In the genomic region with DNA sequence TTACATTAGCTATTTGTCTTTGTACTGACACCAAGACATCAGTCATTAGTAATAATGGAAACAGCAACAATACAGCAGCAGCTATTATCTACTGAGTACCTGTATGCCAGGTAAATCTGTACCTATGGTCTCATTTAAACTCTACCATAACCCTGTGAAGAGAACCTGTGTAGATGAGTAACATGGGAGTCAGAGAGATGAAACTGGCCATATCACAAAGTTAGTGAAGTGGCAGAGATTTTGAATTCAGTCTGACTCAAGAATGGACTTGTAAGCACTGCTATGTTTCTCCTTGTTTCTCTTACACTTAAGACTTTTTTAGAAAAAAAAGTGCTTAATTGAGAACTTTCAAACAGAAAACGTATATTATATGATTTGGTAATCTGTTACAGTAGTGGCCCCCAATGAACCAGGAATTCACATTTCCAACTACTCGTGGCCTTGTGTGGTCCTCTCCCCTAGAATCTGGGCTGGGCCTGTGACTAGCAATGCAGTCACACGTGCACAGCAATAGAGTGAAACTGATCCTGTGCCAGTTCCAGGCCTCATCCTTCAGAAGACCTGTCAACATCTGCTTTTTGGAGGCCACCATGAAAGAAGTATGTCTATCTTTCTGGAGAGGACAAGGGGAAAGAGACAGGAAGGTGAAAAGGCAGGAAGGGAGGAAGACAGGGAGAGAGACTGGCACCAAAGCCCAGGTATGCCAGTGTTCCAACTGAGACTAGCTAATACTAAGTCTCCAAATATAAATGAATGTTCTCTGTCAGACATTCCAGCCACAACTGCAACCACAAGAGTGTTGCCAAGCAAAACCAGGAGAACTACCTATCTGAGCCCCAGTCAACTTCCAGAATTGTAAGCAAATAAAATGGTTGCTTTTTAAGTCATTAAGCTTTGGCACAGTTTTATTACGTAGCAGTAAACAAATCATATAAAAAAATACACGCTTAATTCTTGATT, we compare ENCODE assay signal across 8 cellular contexts. TPM values are rescaled to one million over a fixed set of nuclear protein-coding genes. Genes with fewer than 3 reads are reported as not detected.
DNase-seq lines count a peak whose midpoint lies in the region; ATAC-seq and TF ChIP-seq lines count a peak whose summit lies in the region.

No MANE protein-coding gene starts in this region.

- H3K27me3 Mint-ChIP-seq in CD4-positive, alpha-beta T cell: no peaks in the 10 kb centered on the region

- H3K23ac ChIP-seq in mesenchymal stem cell (ENCODE audit: low read length in 2 of 2): no peak overlapping the region

- H2AK5ac ChIP-seq in mesenchymal stem cell (ENCODE audit: low read length, severe bottlenecking): no peak overlapping the region

- in situ Hi-C loops in ACHN (cut with HindIII; ENCODE audit: low pct_ligation_motif_present, low pct_unique_long_range_greater_than_20kb, low sequenced_read_pairs): no loop called here

- H3K9me3 ChIP-seq in CD4-positive, alpha-beta T cell (ENCODE audit: control insufficient read depth, low read length): no peaks in the 10 kb centered on the region
- H3K9me3 ChIP-seq in adipocyte (ENCODE audit: control insufficient read depth, low read length) (no peaks in the 10 kb centered on the region), mesenchymal stem cell (ENCODE audit: control insufficient read depth, low read length) (no peaks in the 10 kb centered on the region)

- intact Hi-C loops in CD4-positive, alpha-beta T cell (cut with DNase I, micrococcal nuclease): no loop called here

- H2BK12ac ChIP-seq in mesenchymal stem cell (ENCODE audit: low read length in 2 of 2): no peak overlapping the region

- POLR2A ChIA-PET in CD4-positive, alpha-beta T cell (lab: Charles Lee): interaction anchor here (2.2 to 7.9 kb wide), 2 partner anchors 9 to 12 kb away, joined by 8 to 289 read pairs; partner anchors contain the start of gene CRLF3
- POLR2A ChIA-PET in GM10248 (lab: Yijun Ruan, JAX): no interaction called here

- no peak overlapping the region for H3K4ac ChIP-seq in mesenchymal stem cell (ENCODE audit: low read depth in 1 of 2, low read length in 2 of 2)

- H2AFZ ChIP-seq in mesenchymal stem cell (ENCODE audit: low read depth, low read length): no peak overlapping the region

- H3K4me1 Mint-ChIP-seq in CD4-positive, alpha-beta T cell (ENCODE audit: low read depth): peaks cover 61% of the 10 kb centered on the region

- CTCF ChIA-PET in CD4-positive, alpha-beta T cell (lab: Charles Lee): interaction anchor here (0.7 to 11.7 kb wide), 2 partner anchors 11 to 20 kb away, joined by 3 to 160 read pairs; partner anchors contain the start of genes ATAD5 and CRLF3
- CTCF ChIA-PET in GM10248 (lab: Yijun Ruan, JAX): interaction anchor here (2.8 to 3.8 kb wide), 2 partner anchors 12 kb away, joined by 16 to 38 read pairs; partner anchors contain the start of gene CRLF3

- no peak overlapping the region for H3K4me2 ChIP-seq in mesenchymal stem cell (ENCODE audit: low read length, poor library complexity, severe bottlenecking)

- H3K9me3 Mint-ChIP-seq in CD4-positive, alpha-beta T cell: no peaks in the 10 kb centered on the region

- H3K14ac ChIP-seq in mesenchymal stem cell (ENCODE audit: low read length in 2 of 2): no peak overlapping the region

- H3K36me3 Mint-ChIP-seq in CD4-positive, alpha-beta T cell (ENCODE audit: low read depth): peaks cover 53% of the 10 kb centered on the region

- H3K9ac ChIP-seq in adipocyte (ENCODE audit: low read length) (no peak overlapping the region), mesenchymal stem cell (ENCODE audit: low read length) (peak overlapping the region; percentile 26)

- H3K4me3 ChIP-seq in adipocyte (ENCODE audit: low read length) (no peak overlapping the region), mesenchymal stem cell (ENCODE audit: insufficient read depth in 1 of 2, low read depth in 1 of 2, low read length in 2 of 2) (no peak overlapping the region)

- H3K27me3 ChIP-seq in CD4-positive, alpha-beta T cell (ENCODE audit: control insufficient read depth, insufficient read depth, low read length): no peaks in the 10 kb centered on the region
- H3K27me3 ChIP-seq in adipocyte (replicated peaks; ENCODE audit: control insufficient read depth, insufficient read depth, low read length) (no peaks in the 10 kb centered on the region), mesenchymal stem cell (ENCODE audit: control insufficient read depth in 1 of 2, insufficient read depth in 1 of 2, low read length in 2 of 2) (no peaks in the 10 kb centered on the region)

- WGBS in mesenchymal stem cell: 98% methylated on average over 4 of the region's 5 CpGs

- peak overlapping the region; percentile 73 for H3K4me3 Mint-ChIP-seq in CD4-positive, alpha-beta T cell

- no peak for ATAC-seq in CD4-positive, alpha-beta T cell (ENCODE audit: poor library complexity)
- no peak for ATAC-seq in GM21526 (IDR thresholded peaks at IDR 0.05; ENCODE audit: low FRiP score, unreplicated experiment)

- no peak overlapping the region for H4K8ac ChIP-seq in mesenchymal stem cell (ENCODE audit: low read length)

- H2BK15ac ChIP-seq in mesenchymal stem cell (ENCODE audit: low read depth, poor library complexity, severe bottlenecking): no peak overlapping the region

- DNase-seq in CD4-positive, alpha-beta T cell: no peak
- peak; percentile 26 for DNase-seq in LHCN-M2 (ENCODE audit: low read depth)
- DNase-seq in adipocyte (ENCODE audit: low read depth): peak; percentile 9
- no peak for DNase-seq in mesenchymal stem cell
- DNase-seq in ACHN: no peak
- no peak for DNase-seq in NCI-H2227 (lab: John Stamatoyannopoulos, UW; ENCODE audit: unreplicated experiment)
- no peak for DNase-seq in GM10248 (ENCODE audit: extremely low spot score)

- H3K36me3 ChIP-seq in adipocyte (ENCODE audit: control insufficient read depth, insufficient read depth, low read length, severe bottlenecking) (peaks cover 8% of the 10 kb centered on the region), mesenchymal stem cell (ENCODE audit: control insufficient read depth in 1 of 2, insufficient read depth in 2 of 2, low read depth in 1 of 2, low read length in 2 of 2) (peaks cover 2 to 9% of the 10 kb centered on the region in 2 experiments)

- no peak overlapping the region for H4K91ac ChIP-seq in mesenchymal stem cell (ENCODE audit: low read length)

- H3K4me1 ChIP-seq in adipocyte (ENCODE audit: control insufficient read depth, insufficient read depth, low read length): peaks cover 15% of the 10 kb centered on the region
- H3K4me1 ChIP-seq in mesenchymal stem cell (ENCODE audit: control insufficient read depth, insufficient read depth, low read depth, low read length): peaks cover 2% of the 10 kb centered on the region

- no peak for TF ChIP-seq CTCF in CD4-positive, alpha-beta T cell (IDR thresholded peaks at IDR 0.05)
- no peak for TF ChIP-seq CTCF in GM10248 (IDR thresholded peaks at IDR 0.05; ENCODE audit: control extremely low read depth, extremely low read depth, low read depth, missing control alignments)

- no peak overlapping the region for H3K18ac ChIP-seq in mesenchymal stem cell (ENCODE audit: low read depth in 1 of 2, low read length in 2 of 2)

- no peak overlapping the region for H2BK120ac ChIP-seq in mesenchymal stem cell (ENCODE audit: low read depth, low read length)

- no peak overlapping the region for H2BK5ac ChIP-seq in mesenchymal stem cell (ENCODE audit: low read depth, low read length, poor library complexity, severe bottlenecking)

- H3K79me1 ChIP-seq in mesenchymal stem cell (replicated peaks; ENCODE audit: low read length, poor library complexity, severe bottlenecking): peaks cover 14% of the 10 kb centered on the region

- H3K27ac ChIP-seq in CD4-positive, alpha-beta T cell (ENCODE audit: low read depth, low read length): peak overlapping the region; percentile 7
- H3K27ac ChIP-seq in mesenchymal stem cell (ENCODE audit: low read length, poor library complexity, severe bottlenecking): peak overlapping the region; percentile 33

- H3K27ac Mint-ChIP-seq in CD4-positive, alpha-beta T cell: peak overlapping the region; percentile 99

RNA-seq across cellular contexts. Expression of gene CRLF3, which starts 12.0 kb away (rescaled TPM):
- 10 to 100 TPM; 60.9 to 62.9 TPM for total RNA-seq in CD4-positive, alpha-beta T cell
- 12.9 and 14.5 TPM in 2 replicates for total RNA-seq in LHCN-M2 (2014; rRNA removed)
- 4.5 TPM for polyA plus RNA-seq in LHCN-M2 (2012)
- 4.3 TPM for polyA plus RNA-seq in mesenchymal stem cell (2013, experiment 1 of 2)
- polyA plus RNA-seq in mesenchymal stem cell (2013, experiment 2 of 2): 4.4 TPM

RNA-seq across cellular contexts. Expression of gene ATAD5, which starts 19.3 kb away (rescaled TPM):
- 1 to 10 TPM; 3.6 to 3.9 TPM for total RNA-seq in CD4-positive, alpha-beta T cell
- 6.9 and 7.4 TPM in 2 replicates for total RNA-seq in LHCN-M2 (2014; rRNA removed)
- polyA plus RNA-seq in LHCN-M2 (2012): 0.69 TPM
- 1.0 TPM for polyA plus RNA-seq in mesenchymal stem cell (2013, experiment 1 of 2)
- 0.92 TPM for polyA plus RNA-seq in mesenchymal stem cell (2013, experiment 2 of 2)

Comparison
In these comparisons a context has a peak if more than half of its experiments do, and no peak if none do; other contexts are left out.
1. DNase-seq: peak in LHCN-M2 (single experiment) and adipocyte (single experiment); none in CD4-positive, alpha-beta T cell (0 of 10), mesenchymal stem cell (single experiment), ACHN (single experiment), NCI-H2227 (single experiment) and GM10248 (single experiment).